In the genomic region with DNA sequence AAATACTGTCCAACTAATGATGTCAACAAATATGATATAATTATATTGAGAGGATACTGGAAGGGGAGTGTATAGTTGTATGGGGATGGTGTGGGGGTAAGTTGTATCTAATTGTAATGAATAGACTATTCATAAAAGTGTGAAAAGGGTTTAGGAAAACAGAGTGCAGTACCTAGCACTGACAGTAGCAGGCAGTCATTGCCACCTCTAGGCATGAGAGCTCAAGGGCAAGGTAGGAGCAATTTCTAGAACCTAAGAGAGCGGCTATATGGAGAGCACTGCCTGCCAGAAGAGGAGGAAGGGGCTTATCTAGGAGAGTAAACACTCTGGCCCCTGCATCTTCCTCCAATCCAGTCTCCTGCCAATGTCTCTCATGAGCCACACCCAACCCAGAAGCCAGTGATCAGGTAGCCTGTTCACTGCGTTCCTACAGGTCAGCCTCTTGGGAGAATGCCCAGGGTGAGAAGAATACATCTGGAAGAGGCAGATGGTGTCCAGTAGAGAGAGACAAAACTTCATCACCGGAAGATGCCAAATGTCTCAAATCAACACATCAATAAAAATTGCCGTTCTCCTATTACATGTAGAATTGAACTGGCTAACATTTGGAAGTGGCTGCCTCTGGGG, we compare ENCODE assay signal across 8 cellular contexts.
DNase-seq lines count a peak whose midpoint lies in the region; ATAC-seq, FAIRE-seq and TF ChIP-seq lines count a peak whose summit lies in the region.

No MANE protein-coding gene starts in this region.

- H3K9me3 ChIP-seq in RWPE2 (ENCODE audit: severe bottlenecking) (no peaks in the 10 kb centered on the region), hepatocyte (ENCODE audit: low read depth) (no peaks in the 10 kb centered on the region)

- CTCF ChIA-PET in GM10248 (lab: Yijun Ruan, JAX) = interaction anchor here (1.0 to 2.6 kb wide), 12 partner anchors 10 to 487 kb away, joined by 3 to 10 read pairs (median 4); no protein-coding TSS in a partner anchor

- ATAC-seq in HG03066 (IDR thresholded peaks at IDR 0.05; ENCODE audit: low read depth, unreplicated experiment) = peak; percentile 50
- no peak for ATAC-seq in RWPE2 (ENCODE audit: low read depth)
- no peak for ATAC-seq in HG03196 (IDR thresholded peaks at IDR 0.05; ENCODE audit: unreplicated experiment)
- ATAC-seq in GM18873 (IDR thresholded peaks at IDR 0.05; ENCODE audit: low FRiP score, unreplicated experiment) = no peak
- ATAC-seq in GM18502 (IDR thresholded peaks at IDR 0.05; ENCODE audit: poor library complexity, unreplicated experiment) = no peak

- H3K4me1 ChIP-seq in RWPE2 (ENCODE audit: insufficient read depth, poor library complexity, severe bottlenecking) (peaks cover 20% of the 10 kb centered on the region), hepatocyte (ENCODE audit: insufficient read depth) (no peaks in the 10 kb centered on the region)

- DNase-seq in GM10248 (ENCODE audit: extremely low spot score) (no peak), RWPE2 (ENCODE audit: low spot score) (no peak), hepatocyte (ENCODE audit: low spot score) (no peak), frontal cortex (ENCODE audit: low spot score in 2 of 2) (no peak)

- no peaks in the 10 kb centered on the region for H3K9me2 ChIP-seq in hepatocyte (replicated peaks; ENCODE audit: insufficient read depth)

- no peaks in the 10 kb centered on the region for H3K27me3 ChIP-seq in RWPE2 (ENCODE audit: insufficient read depth, poor library complexity, severe bottlenecking)
- no peaks in the 10 kb centered on the region for H3K27me3 ChIP-seq in hepatocyte

- WGBS in hepatocyte (ENCODE audit: low lambda C conversion rate, missing lambda C conversion rate) = 75% methylated on average over 4 of the region's 4 CpGs

- H3K27ac ChIP-seq in RWPE2 (ENCODE audit: poor library complexity, severe bottlenecking) (no peak overlapping the region), hepatocyte (no peak overlapping the region)

- TF ChIP-seq CTCF in GM10248 (IDR thresholded peaks at IDR 0.05; ENCODE audit: control extremely low read depth, extremely low read depth, low read depth, missing control alignments) = peak; percentile 41
- TF ChIP-seq CTCF in RWPE2 (IDR thresholded peaks at IDR 0.05; ENCODE audit: poor library complexity, severe bottlenecking) = peak; percentile 30
- TF ChIP-seq CTCF in hepatocyte (IDR thresholded peaks at IDR 0.05; ENCODE audit: poor library complexity) = peak; percentile 25

- no peaks in the 10 kb centered on the region for H4K20me1 ChIP-seq in hepatocyte (ENCODE audit: insufficient read depth, poor library complexity, severe bottlenecking)

- H3K36me3 ChIP-seq in RWPE2 (ENCODE audit: low read depth) (no peaks in the 10 kb centered on the region), hepatocyte (replicated peaks; ENCODE audit: insufficient read depth, low read depth) (no peaks in the 10 kb centered on the region)

- no peak for FAIRE-seq in frontal cortex (lab: Jason Lieb, UNC)

- no peak overlapping the region for H3K4me2 ChIP-seq in hepatocyte

- no peak overlapping the region for H3K4me3 ChIP-seq in RWPE2 (ENCODE audit: severe bottlenecking)
- no peak overlapping the region for H3K4me3 ChIP-seq in hepatocyte

- no peaks in the 10 kb centered on the region for H3K79me2 ChIP-seq in hepatocyte

- H2AFZ ChIP-seq in hepatocyte = no peak overlapping the region

- POLR2A ChIA-PET in GM10248 (lab: Yijun Ruan, JAX) = no interaction called here
